In the genomic region with DNA sequence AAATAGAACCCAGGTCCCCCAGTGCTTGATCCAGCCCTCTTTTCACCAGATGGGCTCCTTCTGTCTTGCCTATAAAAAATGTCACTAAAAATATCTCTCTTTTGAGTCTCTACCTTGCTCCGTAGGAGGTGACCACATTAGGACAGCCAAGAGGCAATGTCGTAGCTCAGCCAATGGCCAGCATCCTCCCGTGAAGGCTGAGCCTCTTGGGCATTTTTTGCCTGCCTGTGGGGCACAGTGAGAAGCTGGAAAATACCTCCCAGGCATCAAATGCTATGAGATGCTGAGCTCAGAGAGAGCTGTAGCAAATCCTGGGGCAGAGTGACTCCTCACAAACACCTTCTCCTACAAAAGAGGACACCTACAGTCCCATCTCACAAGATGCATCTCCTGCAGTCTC, we compare ENCODE assay signal across 23 cellular contexts.
"Had no signal": no experiment of that assay in that cellular context is flagged by ENCODE, and none has a peak within 500 bp of the region (broad histone marks: within the 10 kb centered on the region; RNA-seq: fewer than 3 reads in every experiment).

No MANE protein-coding gene starts in this region.

- DNase-seq: colonic mucosa; cortex of kidney; effector CD8-positive, alpha-beta T cell; effector memory CD8-positive, alpha-beta T cell; endodermal cell; erythroblast; esophagus squamous epithelium; foreskin fibroblast; foreskin melanocyte; gastrocnemius medialis; glutamatergic neuron; head of caudate nucleus; heart right ventricle; hippocampal formation; left cardiac atrium; left lung; left ventricle myocardium superior; mammary epithelial cell; mesendoderm; midbrain had no signal

- ATAC-seq: effector memory CD8-positive, alpha-beta T cell; esophagus mucosa; gastrocnemius medialis; heart right ventricle; left cardiac atrium; left lung; left ventricle myocardium superior had no signal

- H3K4me1 ChIP-seq: colonic mucosa, esophagus squamous epithelium, gastrocnemius medialis, heart right ventricle, left lung had no signal

- H3K27ac ChIP-seq: colonic mucosa, epithelial cell of prostate, esophagus squamous epithelium, gastrocnemius medialis, heart right ventricle, left lung had no signal

- H3K9me3 ChIP-seq: colonic mucosa, esophagus squamous epithelium, gastrocnemius medialis, left lung had no signal

- H3K36me3 ChIP-seq: colonic mucosa, esophagus squamous epithelium, gastrocnemius medialis, left lung had no signal

- H3K4me3 ChIP-seq: colonic mucosa, esophagus squamous epithelium, gastrocnemius medialis, heart right ventricle, left lung, lung had no signal
